In genomic region chr10:63819753-63820347, GRCh38 we compare ENCODE assay signal across 8 cellular contexts.
DNase-seq lines count a peak whose midpoint lies in the region; ATAC-seq and TF ChIP-seq lines count a peak whose summit lies in the region.

No MANE protein-coding gene starts in this region.

- POLR2A ChIA-PET in MCF 10A (lab: Yijun Ruan, JAX), result interaction anchor here (0.6 kb wide), 1 partner anchor 480 kb away, joined by 3 read pairs; no protein-coding TSS in a partner anchor

- H3K4me1 ChIP-seq in suprapubic skin, result no peaks in the 10 kb centered on the region

- H3K4me3 ChIP-seq in suprapubic skin, result no peak overlapping the region

- WGBS in suprapubic skin, result 7% methylated on average over 3 of the region's 3 CpGs

- H3K9me3 Mint-ChIP-seq in MCF 10A (ENCODE audit: unreplicated experiment), result peaks cover 7% of the 10 kb centered on the region

- no peak for TF ChIP-seq EP300 in suprapubic skin (IDR thresholded peaks at IDR 0.05)

- peaks cover 11% of the 10 kb centered on the region for H3K27me3 Mint-ChIP-seq in MCF 10A (ENCODE audit: insufficient read depth, unreplicated experiment)

- no TSS peak for BruUV-seq in MCF 10A (replicated peaks; lab: Mats Ljungman, UMichigan)

- no peak for ATAC-seq in activated CD4-positive, CD25-positive, alpha-beta regulatory T cell treated with anti-CD3 and anti-CD28 coated beads, Interleukin-2, amount 50 U/mL, for 24 hours
- ATAC-seq in GM19467 (IDR thresholded peaks at IDR 0.05; ENCODE audit: unreplicated experiment), result no peak

- TF ChIP-seq CTCF in GM12872 (IDR thresholded peaks at IDR 0.05; ENCODE audit: insufficient read depth, low read depth, low read length), result peak; percentile 57; the same call in 2 of the 3 replicates
- peak; percentile 64 for TF ChIP-seq CTCF in MCF 10A (IDR thresholded peaks at IDR 0.05; ENCODE audit: unreplicated experiment)
- peak; percentile 65 to 67 for TF ChIP-seq CTCF in suprapubic skin (IDR thresholded peaks at IDR 0.05)

- no peaks in the 10 kb centered on the region for H3K9me3 ChIP-seq in suprapubic skin

- H3K27ac ChIP-seq in suprapubic skin, result no peak overlapping the region

- H3K4me3 Mint-ChIP-seq in MCF 10A (ENCODE audit: unreplicated experiment), result no peak overlapping the region

- H3K36me3 Mint-ChIP-seq in MCF 10A (ENCODE audit: insufficient read depth, unreplicated experiment), result peaks cover 5% of the 10 kb centered on the region

- TF ChIP-seq POLR2A in suprapubic skin (IDR thresholded peaks at IDR 0.05), result no peak

- no peaks in the 10 kb centered on the region for H3K36me3 ChIP-seq in suprapubic skin

- intact Hi-C loops in MCF 10A (cut with micrococcal nuclease), result no loop called here

- no peaks in the 10 kb centered on the region for H3K27me3 ChIP-seq in suprapubic skin

- H3K27ac Mint-ChIP-seq in MCF 10A (ENCODE audit: low read depth, unreplicated experiment), result no peak overlapping the region

- H3K4me1 Mint-ChIP-seq in MCF 10A (ENCODE audit: insufficient read depth, unreplicated experiment), result no peaks in the 10 kb centered on the region

- CTCF ChIA-PET in MCF 10A (lab: Yijun Ruan, JAX), result interaction anchor here (0.5 to 2.4 kb wide), 23 partner anchors 10 to 1391 kb away, joined by 3 to 12 read pairs (median 4); no protein-coding TSS in a partner anchor

- DNase-seq in AG20443 (ENCODE audit: low spot score), result peak; percentile 73
- DNase-seq in NCI-H2196 (lab: John Stamatoyannopoulos, UW; ENCODE audit: unreplicated experiment), result peak; percentile 45
- peak; percentile 74 for DNase-seq in MCF 10A (ENCODE audit: unreplicated experiment)
- peak; percentile 73 for DNase-seq in islet precursor cell
- DNase-seq in suprapubic skin (ENCODE audit: low spot score in 2 of 2), result peak in 1 of 2 donors; percentile 73
